ENCODE assay signal across 1 cellular context in the genomic region with DNA sequence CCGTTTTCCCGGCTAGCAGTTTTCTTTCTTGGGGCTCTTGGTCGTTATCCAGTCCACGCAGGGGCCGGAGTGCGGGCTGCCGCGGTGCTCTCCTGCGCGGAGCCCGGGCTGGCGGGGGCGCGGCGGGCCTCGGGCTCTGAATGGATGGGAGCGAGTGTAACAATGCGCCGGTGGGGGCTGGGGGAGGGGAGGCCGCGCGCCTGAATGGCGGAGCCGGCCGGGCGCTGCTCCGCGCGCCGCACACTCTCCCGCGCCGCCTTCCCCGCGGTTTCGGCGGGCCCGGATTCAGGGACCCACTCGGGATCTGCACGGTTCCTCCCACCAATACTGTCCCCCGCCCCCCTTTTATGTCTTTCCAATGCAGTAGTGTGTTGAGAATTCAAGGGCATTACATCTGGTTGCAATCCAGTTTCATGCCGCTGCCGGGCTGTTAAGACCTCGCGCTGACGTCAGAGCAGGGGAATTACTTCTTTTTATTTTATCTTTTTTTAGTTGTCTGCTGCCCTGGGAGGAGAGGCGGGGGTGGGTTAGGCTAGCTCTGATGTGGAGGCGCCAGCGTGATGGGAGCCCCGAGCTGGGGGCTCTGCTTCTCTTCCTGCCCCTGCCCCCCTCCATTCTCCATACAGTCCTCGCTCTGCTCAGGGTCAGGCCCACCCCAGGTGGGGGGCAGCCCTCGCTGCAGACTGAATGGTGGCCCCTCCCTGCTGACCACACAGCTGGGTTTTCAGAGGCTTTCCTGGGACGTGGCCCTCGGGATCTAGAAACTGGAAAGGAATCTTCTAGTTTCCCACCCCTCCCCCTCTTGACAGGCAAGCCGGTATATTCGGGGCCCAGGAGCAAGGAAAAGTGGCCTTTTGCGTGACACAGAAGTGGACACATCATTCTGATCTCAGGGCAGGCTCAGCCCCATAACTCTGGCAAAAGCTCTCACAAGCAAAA.
TF ChIP-seq lines count a peak whose summit lies in the region.

No MANE protein-coding gene starts in this region.

TF ChIP-seq in HepG2, 621 proteins besides CTCF, POLR2A, EP300 and RAD21 (continued from another document and continues in another):
- TF ChIP-seq, protein P1, sequence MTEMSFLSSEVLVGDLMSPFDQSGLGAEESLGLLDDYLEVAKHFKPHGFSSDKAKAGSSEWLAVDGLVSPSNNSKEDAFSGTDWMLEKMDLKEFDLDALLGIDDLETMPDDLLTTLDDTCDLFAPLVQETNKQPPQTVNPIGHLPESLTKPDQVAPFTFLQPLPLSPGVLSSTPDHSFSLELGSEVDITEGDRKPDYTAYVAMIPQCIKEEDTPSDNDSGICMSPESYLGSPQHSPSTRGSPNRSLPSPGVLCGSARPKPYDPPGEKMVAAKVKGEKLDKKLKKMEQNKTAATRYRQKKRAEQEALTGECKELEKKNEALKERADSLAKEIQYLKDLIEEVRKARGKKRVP (CRISPR knock-in tag; IDR thresholded peaks at IDR 0.05), result no peak
- TF ChIP-seq RFXAP (CRISPR knock-in tag; IDR thresholded peaks at IDR 0.05; ENCODE audit: borderline replicate concordance) (0 out of 2 replicates have a peak, but pooled peaks have one; percentile 26), ZNF773 (CRISPR knock-in tag; IDR thresholded peaks at IDR 0.05; ENCODE audit: borderline replicate concordance) (no peak), ZNF562 (CRISPR knock-in tag; IDR thresholded peaks at IDR 0.05; ENCODE audit: borderline replicate concordance) (no peak), ZNF264 (CRISPR knock-in tag; IDR thresholded peaks at IDR 0.05) (0 out of 2 replicates have a peak, but pooled peaks have one; percentile 5), ZNF772 (CRISPR knock-in tag; IDR thresholded peaks at IDR 0.05) (no peak), KLF9 (CRISPR knock-in tag; IDR thresholded peaks at IDR 0.05; ENCODE audit: low read depth) (no peak), ZNF746 (CRISPR knock-in tag; IDR thresholded peaks at IDR 0.05) (no peak), MYC (CRISPR knock-in tag; IDR thresholded peaks at IDR 0.05; ENCODE audit: borderline replicate concordance) (no peak), ATAD3A (CRISPR knock-in tag; IDR thresholded peaks at IDR 0.05) (no peak), ZNF451 (CRISPR knock-in tag; IDR thresholded peaks at IDR 0.05) (no peak), ZNF460 (CRISPR knock-in tag; IDR thresholded peaks at IDR 0.05; ENCODE audit: borderline replicate concordance) (no peak), CHD2 (IDR thresholded peaks at IDR 0.05; ENCODE audit: low read depth, low read length) (no peak), NFE2 (CRISPR knock-in tag; IDR thresholded peaks at IDR 0.05) (no peak), ZNF30 (CRISPR knock-in tag; IDR thresholded peaks at IDR 0.05) (no peak), FOXA3 (CRISPR knock-in tag; IDR thresholded peaks at IDR 0.05) (no peak), SIX1 (CRISPR knock-in tag; IDR thresholded peaks at IDR 0.05; ENCODE audit: borderline replicate concordance) (no peak), NRL (CRISPR knock-in tag; IDR thresholded peaks at IDR 0.05; ENCODE audit: borderline replicate concordance) (no peak), REL (CRISPR knock-in tag; conservative IDR thresholded peaks at IDR 0.05) (no peak), ZNF333 (CRISPR knock-in tag; IDR thresholded peaks at IDR 0.05; ENCODE audit: borderline replicate concordance) (no peak), KMT2B (CRISPR knock-in tag; IDR thresholded peaks at IDR 0.05) (no peak), GLI4 (CRISPR knock-in tag; IDR thresholded peaks at IDR 0.05; ENCODE audit: borderline replicate concordance) (no peak; the same call in 1 of the 2 replicates), KLF15 (CRISPR knock-in tag; IDR thresholded peaks at IDR 0.05; ENCODE audit: borderline replicate concordance) (no peak), KAT8 (CRISPR knock-in tag; IDR thresholded peaks at IDR 0.05) (0 out of 2 replicates have a peak, but pooled peaks have one; percentile 29), HNRNPK (IDR thresholded peaks at IDR 0.05; ENCODE audit: low read depth, low read length, poor library complexity, severe bottlenecking) (peak; percentile 6), FLYWCH1 (CRISPR knock-in tag; IDR thresholded peaks at IDR 0.05) (no peak), SP4 (CRISPR knock-in tag; IDR thresholded peaks at IDR 0.05) (no peak), ZNF883 (CRISPR knock-in tag; IDR thresholded peaks at IDR 0.05; ENCODE audit: not compliant biosample characterization) (no peak), ZNF224 (CRISPR knock-in tag; IDR thresholded peaks at IDR 0.05) (no peak)
- TF ChIP-seq, protein P2, sequence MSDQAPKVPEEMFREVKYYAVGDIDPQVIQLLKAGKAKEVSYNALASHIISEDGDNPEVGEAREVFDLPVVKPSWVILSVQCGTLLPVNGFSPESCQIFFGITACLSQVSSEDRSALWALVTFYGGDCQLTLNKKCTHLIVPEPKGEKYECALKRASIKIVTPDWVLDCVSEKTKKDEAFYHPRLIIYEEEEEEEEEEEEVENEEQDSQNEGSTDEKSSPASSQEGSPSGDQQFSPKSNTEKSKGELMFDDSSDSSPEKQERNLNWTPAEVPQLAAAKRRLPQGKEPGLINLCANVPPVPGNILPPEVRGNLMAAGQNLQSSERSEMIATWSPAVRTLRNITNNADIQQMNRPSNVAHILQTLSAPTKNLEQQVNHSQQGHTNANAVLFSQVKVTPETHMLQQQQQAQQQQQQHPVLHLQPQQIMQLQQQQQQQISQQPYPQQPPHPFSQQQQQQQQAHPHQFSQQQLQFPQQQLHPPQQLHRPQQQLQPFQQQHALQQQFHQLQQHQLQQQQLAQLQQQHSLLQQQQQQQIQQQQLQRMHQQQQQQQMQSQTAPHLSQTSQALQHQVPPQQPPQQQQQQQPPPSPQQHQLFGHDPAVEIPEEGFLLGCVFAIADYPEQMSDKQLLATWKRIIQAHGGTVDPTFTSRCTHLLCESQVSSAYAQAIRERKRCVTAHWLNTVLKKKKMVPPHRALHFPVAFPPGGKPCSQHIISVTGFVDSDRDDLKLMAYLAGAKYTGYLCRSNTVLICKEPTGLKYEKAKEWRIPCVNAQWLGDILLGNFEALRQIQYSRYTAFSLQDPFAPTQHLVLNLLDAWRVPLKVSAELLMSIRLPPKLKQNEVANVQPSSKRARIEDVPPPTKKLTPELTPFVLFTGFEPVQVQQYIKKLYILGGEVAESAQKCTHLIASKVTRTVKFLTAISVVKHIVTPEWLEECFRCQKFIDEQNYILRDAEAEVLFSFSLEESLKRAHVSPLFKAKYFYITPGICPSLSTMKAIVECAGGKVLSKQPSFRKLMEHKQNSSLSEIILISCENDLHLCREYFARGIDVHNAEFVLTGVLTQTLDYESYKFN (CRISPR knock-in tag; conservative IDR thresholded peaks at IDR 0.05), result no peak
- TF ChIP-seq, protein P3, sequence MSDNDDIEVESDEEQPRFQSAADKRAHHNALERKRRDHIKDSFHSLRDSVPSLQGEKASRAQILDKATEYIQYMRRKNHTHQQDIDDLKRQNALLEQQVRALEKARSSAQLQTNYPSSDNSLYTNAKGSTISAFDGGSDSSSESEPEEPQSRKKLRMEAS (IDR thresholded peaks at IDR 0.05), result no peak
- TF ChIP-seq, protein P4, sequence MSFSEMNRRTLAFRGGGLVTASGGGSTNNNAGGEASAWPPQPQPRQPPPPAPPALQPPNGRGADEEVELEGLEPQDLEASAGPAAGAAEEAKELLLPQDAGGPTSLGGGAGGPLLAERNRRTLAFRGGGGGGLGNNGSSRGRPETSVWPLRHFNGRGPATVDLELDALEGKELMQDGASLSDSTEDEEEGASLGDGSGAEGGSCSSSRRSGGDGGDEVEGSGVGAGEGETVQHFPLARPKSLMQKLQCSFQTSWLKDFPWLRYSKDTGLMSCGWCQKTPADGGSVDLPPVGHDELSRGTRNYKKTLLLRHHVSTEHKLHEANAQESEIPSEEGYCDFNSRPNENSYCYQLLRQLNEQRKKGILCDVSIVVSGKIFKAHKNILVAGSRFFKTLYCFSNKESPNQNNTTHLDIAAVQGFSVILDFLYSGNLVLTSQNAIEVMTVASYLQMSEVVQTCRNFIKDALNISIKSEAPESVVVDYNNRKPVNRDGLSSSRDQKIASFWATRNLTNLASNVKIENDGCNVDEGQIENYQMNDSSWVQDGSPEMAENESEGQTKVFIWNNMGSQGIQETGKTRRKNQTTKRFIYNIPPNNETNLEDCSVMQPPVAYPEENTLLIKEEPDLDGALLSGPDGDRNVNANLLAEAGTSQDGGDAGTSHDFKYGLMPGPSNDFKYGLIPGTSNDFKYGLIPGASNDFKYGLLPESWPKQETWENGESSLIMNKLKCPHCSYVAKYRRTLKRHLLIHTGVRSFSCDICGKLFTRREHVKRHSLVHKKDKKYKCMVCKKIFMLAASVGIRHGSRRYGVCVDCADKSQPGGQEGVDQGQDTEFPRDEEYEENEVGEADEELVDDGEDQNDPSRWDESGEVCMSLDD (CRISPR knock-in tag; IDR thresholded peaks at IDR 0.05; ENCODE audit: borderline replicate concordance), result no peak
- TF ChIP-seq, protein P5, sequence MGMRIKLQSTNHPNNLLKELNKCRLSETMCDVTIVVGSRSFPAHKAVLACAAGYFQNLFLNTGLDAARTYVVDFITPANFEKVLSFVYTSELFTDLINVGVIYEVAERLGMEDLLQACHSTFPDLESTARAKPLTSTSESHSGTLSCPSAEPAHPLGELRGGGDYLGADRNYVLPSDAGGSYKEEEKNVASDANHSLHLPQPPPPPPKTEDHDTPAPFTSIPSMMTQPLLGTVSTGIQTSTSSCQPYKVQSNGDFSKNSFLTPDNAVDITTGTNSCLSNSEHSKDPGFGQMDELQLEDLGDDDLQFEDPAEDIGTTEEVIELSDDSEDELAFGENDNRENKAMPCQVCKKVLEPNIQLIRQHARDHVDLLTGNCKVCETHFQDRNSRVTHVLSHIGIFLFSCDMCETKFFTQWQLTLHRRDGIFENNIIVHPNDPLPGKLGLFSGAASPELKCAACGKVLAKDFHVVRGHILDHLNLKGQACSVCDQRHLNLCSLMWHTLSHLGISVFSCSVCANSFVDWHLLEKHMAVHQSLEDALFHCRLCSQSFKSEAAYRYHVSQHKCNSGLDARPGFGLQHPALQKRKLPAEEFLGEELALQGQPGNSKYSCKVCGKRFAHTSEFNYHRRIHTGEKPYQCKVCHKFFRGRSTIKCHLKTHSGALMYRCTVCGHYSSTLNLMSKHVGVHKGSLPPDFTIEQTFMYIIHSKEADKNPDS (CRISPR knock-in tag; IDR thresholded peaks at IDR 0.05), result no peak
- TF ChIP-seq, protein P6, sequence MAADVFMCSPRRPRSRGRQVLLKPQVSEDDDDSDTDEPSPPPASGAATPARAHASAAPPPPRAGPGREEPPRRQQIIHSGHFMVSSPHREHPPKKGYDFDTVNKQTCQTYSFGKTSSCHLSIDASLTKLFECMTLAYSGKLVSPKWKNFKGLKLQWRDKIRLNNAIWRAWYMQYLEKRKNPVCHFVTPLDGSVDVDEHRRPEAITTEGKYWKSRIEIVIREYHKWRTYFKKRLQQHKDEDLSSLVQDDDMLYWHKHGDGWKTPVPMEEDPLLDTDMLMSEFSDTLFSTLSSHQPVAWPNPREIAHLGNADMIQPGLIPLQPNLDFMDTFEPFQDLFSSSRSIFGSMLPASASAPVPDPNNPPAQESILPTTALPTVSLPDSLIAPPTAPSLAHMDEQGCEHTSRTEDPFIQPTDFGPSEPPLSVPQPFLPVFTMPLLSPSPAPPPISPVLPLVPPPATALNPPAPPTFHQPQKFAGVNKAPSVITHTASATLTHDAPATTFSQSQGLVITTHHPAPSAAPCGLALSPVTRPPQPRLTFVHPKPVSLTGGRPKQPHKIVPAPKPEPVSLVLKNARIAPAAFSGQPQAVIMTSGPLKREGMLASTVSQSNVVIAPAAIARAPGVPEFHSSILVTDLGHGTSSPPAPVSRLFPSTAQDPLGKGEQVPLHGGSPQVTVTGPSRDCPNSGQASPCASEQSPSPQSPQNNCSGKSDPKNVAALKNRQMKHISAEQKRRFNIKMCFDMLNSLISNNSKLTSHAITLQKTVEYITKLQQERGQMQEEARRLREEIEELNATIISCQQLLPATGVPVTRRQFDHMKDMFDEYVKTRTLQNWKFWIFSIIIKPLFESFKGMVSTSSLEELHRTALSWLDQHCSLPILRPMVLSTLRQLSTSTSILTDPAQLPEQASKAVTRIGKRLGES (CRISPR knock-in tag; IDR thresholded peaks at IDR 0.05; ENCODE audit: borderline replicate concordance), result no peak
- TF ChIP-seq, protein P7, sequence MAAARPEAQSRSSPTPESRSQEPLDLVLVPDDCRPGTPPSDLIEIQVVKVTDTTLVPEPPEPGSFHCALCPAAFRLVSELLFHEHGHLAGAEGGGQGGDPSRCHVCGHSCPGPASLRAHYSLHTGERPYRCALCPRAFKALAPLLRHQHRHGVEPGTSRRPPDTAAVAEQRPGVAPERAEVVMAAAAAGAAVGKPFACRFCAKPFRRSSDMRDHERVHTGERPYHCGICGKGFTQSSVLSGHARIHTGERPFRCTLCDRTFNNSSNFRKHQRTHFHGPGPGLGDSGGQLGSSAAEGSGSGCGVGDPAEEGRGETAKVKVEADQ (CRISPR knock-in tag; IDR thresholded peaks at IDR 0.05; ENCODE audit: borderline replicate concordance), result 0 out of 2 replicates have a peak, but pooled peaks have one; percentile 72
- TF ChIP-seq, protein P8, sequence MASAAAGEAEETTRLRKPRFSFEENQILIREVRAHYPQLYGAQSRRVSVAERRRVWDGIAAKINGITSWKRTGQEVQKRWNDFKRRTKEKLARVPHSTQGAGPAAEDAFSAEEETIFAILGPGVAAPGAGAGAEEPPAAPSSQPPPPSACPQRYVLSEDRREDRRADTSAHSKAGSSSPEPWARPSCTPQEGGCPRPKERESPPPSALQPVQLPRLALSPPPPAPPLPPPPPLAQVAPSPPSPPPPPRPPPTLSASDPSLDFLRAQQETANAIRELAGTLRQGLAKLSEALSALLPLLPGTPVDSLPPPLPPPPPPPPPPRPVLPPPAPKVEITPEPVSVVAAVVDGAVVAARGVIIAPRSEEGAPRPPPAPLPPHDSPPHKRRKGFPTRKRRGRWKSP (CRISPR knock-in tag; IDR thresholded peaks at IDR 0.05), result no peak
- TF ChIP-seq, protein P9, sequence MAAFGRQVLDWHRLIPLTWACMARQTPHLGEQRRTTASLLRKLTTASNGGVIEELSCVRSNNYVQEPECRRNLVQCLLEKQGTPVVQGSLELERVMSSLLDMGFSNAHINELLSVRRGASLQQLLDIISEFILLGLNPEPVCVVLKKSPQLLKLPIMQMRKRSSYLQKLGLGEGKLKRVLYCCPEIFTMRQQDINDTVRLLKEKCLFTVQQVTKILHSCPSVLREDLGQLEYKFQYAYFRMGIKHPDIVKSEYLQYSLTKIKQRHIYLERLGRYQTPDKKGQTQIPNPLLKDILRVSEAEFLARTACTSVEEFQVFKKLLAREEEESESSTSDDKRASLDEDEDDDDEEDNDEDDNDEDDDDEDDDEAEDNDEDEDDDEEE (CRISPR knock-in tag; IDR thresholded peaks at IDR 0.05), result no peak
- TF ChIP-seq, protein P10, sequence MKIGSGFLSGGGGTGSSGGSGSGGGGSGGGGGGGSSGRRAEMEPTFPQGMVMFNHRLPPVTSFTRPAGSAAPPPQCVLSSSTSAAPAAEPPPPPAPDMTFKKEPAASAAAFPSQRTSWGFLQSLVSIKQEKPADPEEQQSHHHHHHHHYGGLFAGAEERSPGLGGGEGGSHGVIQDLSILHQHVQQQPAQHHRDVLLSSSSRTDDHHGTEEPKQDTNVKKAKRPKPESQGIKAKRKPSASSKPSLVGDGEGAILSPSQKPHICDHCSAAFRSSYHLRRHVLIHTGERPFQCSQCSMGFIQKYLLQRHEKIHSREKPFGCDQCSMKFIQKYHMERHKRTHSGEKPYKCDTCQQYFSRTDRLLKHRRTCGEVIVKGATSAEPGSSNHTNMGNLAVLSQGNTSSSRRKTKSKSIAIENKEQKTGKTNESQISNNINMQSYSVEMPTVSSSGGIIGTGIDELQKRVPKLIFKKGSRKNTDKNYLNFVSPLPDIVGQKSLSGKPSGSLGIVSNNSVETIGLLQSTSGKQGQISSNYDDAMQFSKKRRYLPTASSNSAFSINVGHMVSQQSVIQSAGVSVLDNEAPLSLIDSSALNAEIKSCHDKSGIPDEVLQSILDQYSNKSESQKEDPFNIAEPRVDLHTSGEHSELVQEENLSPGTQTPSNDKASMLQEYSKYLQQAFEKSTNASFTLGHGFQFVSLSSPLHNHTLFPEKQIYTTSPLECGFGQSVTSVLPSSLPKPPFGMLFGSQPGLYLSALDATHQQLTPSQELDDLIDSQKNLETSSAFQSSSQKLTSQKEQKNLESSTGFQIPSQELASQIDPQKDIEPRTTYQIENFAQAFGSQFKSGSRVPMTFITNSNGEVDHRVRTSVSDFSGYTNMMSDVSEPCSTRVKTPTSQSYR (CRISPR knock-in tag; IDR thresholded peaks at IDR 0.05; ENCODE audit: borderline replicate concordance), result peak; percentile 76
